ENCODE assay signal across 10 cellular contexts in genomic region chrX:46713672-46714487, GRCh38. TPM values are rescaled to one million over a fixed set of nuclear protein-coding genes. Genes with fewer than 3 reads are reported as not detected.
A peak's percentile ranks its signal among the peaks of the same experiment; 100 is the strongest.
DNase-seq lines count a peak whose midpoint lies in the region; ATAC-seq and TF ChIP-seq lines count a peak whose summit lies in the region.
"Had no signal": no experiment of that assay in that cellular context is flagged by ENCODE, and none has a peak within 500 bp of the region (broad histone marks: within the 10 kb centered on the region; RNA-seq: fewer than 3 reads in every experiment).

No MANE protein-coding gene starts in this region.

- DNase-seq in GM13977 (ENCODE audit: low spot score) (peak; percentile 24), GM20000 (ENCODE audit: low spot score) (peak; percentile 10), amniotic epithelial cell (ENCODE audit: low read depth) (peak; percentile 19), T-helper 17 cell (no peak), DMS79 treated with DMSO at 0.1 percent for 48 hours (lab: John Stamatoyannopoulos, UW) (no peak), NCI-H345 (lab: John Stamatoyannopoulos, UW) (no peak), SK-N-DZ (ENCODE audit: low spot score) (no peak)
- DNase-seq: lower lobe of right lung, NCI-H187 had no signal

- no peak overlapping the region for H3K4me3 Mint-ChIP-seq in T-helper 17 cell

- H3K4me1 Mint-ChIP-seq in T-helper 17 cell, result peaks cover 7% of the 10 kb centered on the region

- no peak overlapping the region for H3K27ac Mint-ChIP-seq in T-helper 17 cell

- H3K9me3 ChIP-seq in T-helper 17 cell (ENCODE audit: control insufficient read depth, low read length, poor library complexity, severe bottlenecking), result no peaks in the 10 kb centered on the region
- H3K9me3 ChIP-seq: lower lobe of right lung had no signal

- no peaks in the 10 kb centered on the region for H3K36me3 Mint-ChIP-seq in T-helper 17 cell (ENCODE audit: low read depth)

- TF ChIP-seq CTCF in GM13977 (IDR thresholded peaks at IDR 0.05; ENCODE audit: extremely low read depth, insufficient read depth, missing control alignments), result no peak
- TF ChIP-seq CTCF in GM20000 (IDR thresholded peaks at IDR 0.05; ENCODE audit: extremely low read depth, missing control alignments), result no peak

- in situ Hi-C loops in GM13977 (cut with MboI; ENCODE audit: low pct_unique_long_range_greater_than_20kb, low sequenced_read_pairs, unreplicated experiment), result no loop called here

- ATAC-seq in HG03135 (IDR thresholded peaks at IDR 0.05; ENCODE audit: unreplicated experiment), result peak; percentile 60
- no peak for ATAC-seq in T-helper 17 cell
- ATAC-seq: lower lobe of right lung had no signal

- H3K27me3 Mint-ChIP-seq in T-helper 17 cell, result no peaks in the 10 kb centered on the region

RNA-seq across cellular contexts. Expression of gene SLC9A7, which starts 45.0 kb away (rescaled TPM):
- 1 to 10 TPM; 1.6 to 2.8 TPM for total RNA-seq in T-helper 17 cell
- 4.0 and 12.2 TPM in 2 replicates for polyA plus RNA-seq in SK-N-DZ (2014; cell fraction: cytosol; rRNA removed)
- 4.5 and 5.3 TPM in 2 replicates for polyA plus RNA-seq in SK-N-DZ (2014; cell fraction: nucleus; rRNA removed)

Comparison
In these comparisons a context has a peak if more than half of its experiments do, and no peak if none do; other contexts are left out.
1. DNase-seq: peak in GM13977 (single experiment), GM20000 (single experiment) and amniotic epithelial cell (single experiment); none in T-helper 17 cell (0 of 3), DMS79 treated with DMSO at 0.1 percent for 48 hours (single experiment), NCI-H345 (single experiment) and SK-N-DZ (single experiment).